ENCODE assay signal across 32 cellular contexts in genomic region chr1:113893267-113893666, GRCh38. TPM values are rescaled to one million over a fixed set of nuclear protein-coding genes. Genes with fewer than 3 reads are reported as not detected.
"Had no signal": no experiment of that assay in that cellular context is flagged by ENCODE, and none has a peak within 500 bp of the region (broad histone marks: within the 10 kb centered on the region; RNA-seq: fewer than 3 reads in every experiment).

No MANE protein-coding gene starts in this region.

- H3K4me3 Mint-ChIP-seq: activated B cell treated with CpG ODN at 0.5 μM for 24 hours; activated CD4-positive, alpha-beta T cell treated with anti-CD3 and anti-CD28 coated beads, Interleukin-2, amount 10 ng/mL, durations not matched to agents 24 days and 14 days; activated naive CD4-positive, alpha-beta T cell treated with anti-CD3 and anti-CD28 coated beads for 36 hours; activated naive CD8-positive, alpha-beta T cell treated with anti-CD3 and anti-CD28 coated beads for 36 hours; activated T-helper 17 cell treated with anti-CD3 and anti-CD28 coated beads, Interleukin-2, amount 50 U/mL, for 72 hours had no signal

- ATAC-seq: activated T-helper 17 cell treated with anti-CD3 and anti-CD28 coated beads, Interleukin-2, amount 50 U/mL, for 72 hours; SK-N-SH treated with all-trans-retinoic acid at 6 μM for 48 hours had no signal

- H3K4me1 Mint-ChIP-seq: activated B cell treated with CpG ODN at 0.5 μM for 24 hours had no signal

- H3K9me3 Mint-ChIP-seq: activated B cell treated with CpG ODN at 0.5 μM for 24 hours; activated CD4-positive, alpha-beta T cell treated with anti-CD3 and anti-CD28 coated beads, Interleukin-2, amount 10 ng/mL, durations not matched to agents 24 days and 14 days; activated naive CD4-positive, alpha-beta T cell treated with anti-CD3 and anti-CD28 coated beads for 36 hours; activated naive CD8-positive, alpha-beta T cell treated with anti-CD3 and anti-CD28 coated beads for 36 hours; activated T-helper 17 cell treated with anti-CD3 and anti-CD28 coated beads, Interleukin-2, amount 50 U/mL, for 72 hours had no signal

- H3K27ac Mint-ChIP-seq: activated B cell treated with CpG ODN at 0.5 μM for 24 hours; activated CD4-positive, alpha-beta T cell treated with anti-CD3 and anti-CD28 coated beads, Interleukin-2, amount 10 ng/mL, durations not matched to agents 24 days and 14 days; activated naive CD4-positive, alpha-beta T cell treated with anti-CD3 and anti-CD28 coated beads for 36 hours; activated naive CD8-positive, alpha-beta T cell treated with anti-CD3 and anti-CD28 coated beads for 36 hours had no signal

- DNase-seq: activated B cell treated with CpG ODN at 0.5 μM for 24 hours; activated CD4-positive, alpha-beta T cell treated with anti-CD3 and anti-CD28 coated beads for 1 hour; activated CD4-positive, alpha-beta T cell treated with anti-CD3 and anti-CD28 coated beads, Interleukin-2, amount 10 ng/mL, durations not matched to agents 24 days and 14 days; activated CD4-positive, alpha-beta T cell treated with anti-CD3 and anti-CD28 coated beads, Interleukin-2, amount 50 U/mL, for 48 hours; activated gamma-delta T cell; activated naive CD4-positive, alpha-beta T cell treated with anti-CD3 and anti-CD28 coated beads for 36 hours; activated naive CD8-positive, alpha-beta T cell treated with anti-CD3 and anti-CD28 coated beads for 36 hours; activated T-cell treated with anti-CD3 and anti-CD28 coated beads for 4 hours; activated T-cell treated with anti-CD3 and anti-CD28 coated beads, Interleukin-2, amount 50 U/mL, for 48 hours; adrenal gland; anterior cingulate cortex; MG63; MV-4-11; NCI-H1092 treated with DMSO at 0.1 percent for 48 hours; NCI-H1417 treated with DMSO at 0.1 percent for 48 hours; NCI-H1694; NCI-H2029; NCI-H2107; NCI-H2171 treated with DMSO at 0.1 percent for 48 hours; NCI-H226; NCI-H526; NCI-H82; NK-92 treated with Interleukin-12 subunit alpha and Interleukin-12 subunit beta, amount 100 ng/mL, for 24 hours; Peyer's patch; Right ventricle myocardium superior; SW 1271; T-helper 9 cell had no signal

- H3K27me3 Mint-ChIP-seq: activated B cell treated with CpG ODN at 0.5 μM for 24 hours; activated CD4-positive, alpha-beta T cell treated with anti-CD3 and anti-CD28 coated beads, Interleukin-2, amount 10 ng/mL, durations not matched to agents 24 days and 14 days; activated naive CD8-positive, alpha-beta T cell treated with anti-CD3 and anti-CD28 coated beads for 36 hours; activated T-helper 17 cell treated with anti-CD3 and anti-CD28 coated beads, Interleukin-2, amount 50 U/mL, for 72 hours had no signal

- H3K9me3 ChIP-seq: adrenal gland, MG63, Peyer's patch, SJSA1 had no signal

RNA-seq across cellular contexts. Expression of gene BCL2L15, which starts 5.9 kb away (rescaled TPM):
- total RNA-seq: cardiac septum, Right ventricle myocardium superior had no signal

RNA-seq across cellular contexts. Expression of gene PTPN22, which starts 21.8 kb away (rescaled TPM):
- total RNA-seq: NCI-H460 had no signal
